ENCODE assay signal across 22 cellular contexts in genomic region chr20:1283522-1284210, GRCh38. TPM values are rescaled to one million over a fixed set of nuclear protein-coding genes. Genes with fewer than 3 reads are reported as not detected.
DNase-seq lines count a peak whose midpoint lies in the region; ATAC-seq and TF ChIP-seq lines count a peak whose summit lies in the region.
"Had no signal": no experiment of that assay in that cellular context is flagged by ENCODE, and none has a peak within 500 bp of the region (broad histone marks: within the 10 kb centered on the region; RNA-seq: fewer than 3 reads in every experiment).

No MANE protein-coding gene starts in this region.

- H2AK5ac ChIP-seq in mesenchymal stem cell (ENCODE audit: low read length, severe bottlenecking) = no peak overlapping the region

- CTCF ChIA-PET in HEK293T (lab: Yijun Ruan, JAX) = no interaction called here

- DNase-seq in NCI-H1436 (lab: John Stamatoyannopoulos, UW) (peak; percentile 55), NCI-H1436 treated with DMSO at 0.1 percent for 48 hours (lab: John Stamatoyannopoulos, UW) (no peak), COLO668 (lab: John Stamatoyannopoulos, UW; ENCODE audit: unreplicated experiment) (peak; percentile 22), NCI-H69 (lab: John Stamatoyannopoulos, UW) (peak; percentile 71), mesenchymal stem cell (peak; percentile 64), HEK293T (ENCODE audit: extremely low spot score) (no peak), UCSD-AML1 (lab: John Stamatoyannopoulos, UW; ENCODE audit: unreplicated experiment) (no peak)
- DNase-seq: 8988T; activated CD4-positive, alpha-beta T cell treated with anti-CD3 and anti-CD28 coated beads, Interleukin-2, amount 10 ng/mL, durations not matched to agents 7 days and 5 days; activated gamma-delta T cell; amniotic stem cell; NCI-H1105 treated with DMSO at 0.1 percent for 48 hours; NK-92 treated with Interleukin-12 subunit alpha and Interleukin-12 subunit beta, amount 100 ng/mL, for 24 hours; pancreas; SIG-M5; stimulated activated CD8-positive, alpha-beta memory T cell treated with anti-CD3 and anti-CD28 coated beads, Interleukin-4, amount 100 ng/mL, for 48 hours; upper lobe of left lung had no signal

- H2BK15ac ChIP-seq in mesenchymal stem cell (ENCODE audit: low read depth, poor library complexity, severe bottlenecking) = no peak overlapping the region

- no peak overlapping the region for H3K4me2 ChIP-seq in mesenchymal stem cell (ENCODE audit: low read length, poor library complexity, severe bottlenecking)

- H3K9ac ChIP-seq in mesenchymal stem cell (ENCODE audit: low read length) = no peak overlapping the region

- H3K27ac ChIP-seq in mesenchymal stem cell (ENCODE audit: low read length, poor library complexity, severe bottlenecking) = no peak overlapping the region
- H3K27ac ChIP-seq: pancreas, upper lobe of left lung had no signal

- POLR2A ChIA-PET in HEK293T (lab: Yijun Ruan, JAX) = no interaction called here

- peaks cover 30% of the 10 kb centered on the region for H3K79me1 ChIP-seq in mesenchymal stem cell (replicated peaks; ENCODE audit: low read length, poor library complexity, severe bottlenecking)

- H4K8ac ChIP-seq in mesenchymal stem cell (ENCODE audit: low read length) = no peak overlapping the region

- peaks cover 8 to 23% of the 10 kb centered on the region in 2 experiments for H3K36me3 ChIP-seq in mesenchymal stem cell (ENCODE audit: control insufficient read depth in 1 of 2, insufficient read depth in 2 of 2, low read depth in 1 of 2, low read length in 2 of 2)
- H3K36me3 ChIP-seq: pancreas, upper lobe of left lung had no signal

- no peak overlapping the region for H2BK5ac ChIP-seq in mesenchymal stem cell (ENCODE audit: low read depth, low read length, poor library complexity, severe bottlenecking)

- no peak overlapping the region for H2AFZ ChIP-seq in mesenchymal stem cell (ENCODE audit: low read depth, low read length)

- H3K23ac ChIP-seq in mesenchymal stem cell (ENCODE audit: low read length in 2 of 2) = no peak overlapping the region

- ATAC-seq in GM19328 (IDR thresholded peaks at IDR 0.05; ENCODE audit: unreplicated experiment) = no peak
- ATAC-seq: natural killer cell treated with Interleukin-12 subunit alpha and Interleukin-12 subunit beta and Interleukin-15 and Interleukin-18, amount 100 ng/mL, for 72 hours; Panc1; sciatic nerve had no signal

- no peak overlapping the region for H3K4ac ChIP-seq in mesenchymal stem cell (ENCODE audit: low read depth in 1 of 2, low read length in 2 of 2)

- H3K4me1 ChIP-seq in mesenchymal stem cell (ENCODE audit: control insufficient read depth, insufficient read depth, low read depth, low read length) = peaks cover 13% of the 10 kb centered on the region
- H3K4me1 ChIP-seq: Caco-2 had no signal

- H3K27me3 ChIP-seq in mesenchymal stem cell (ENCODE audit: control insufficient read depth in 1 of 2, insufficient read depth in 1 of 2, low read length in 2 of 2) = no peaks in the 10 kb centered on the region
- H3K27me3 ChIP-seq: pancreas, upper lobe of left lung had no signal

- no peak overlapping the region for H3K18ac ChIP-seq in mesenchymal stem cell (ENCODE audit: low read depth in 1 of 2, low read length in 2 of 2)

- H4K91ac ChIP-seq in mesenchymal stem cell (ENCODE audit: low read length) = no peak overlapping the region

- H2BK120ac ChIP-seq in mesenchymal stem cell (ENCODE audit: low read depth, low read length) = no peak overlapping the region

- WGBS in mesenchymal stem cell = 90% methylated on average over 9 of the region's 9 CpGs

- H3K4me3 ChIP-seq in mesenchymal stem cell (ENCODE audit: insufficient read depth in 1 of 2, low read depth in 1 of 2, low read length in 2 of 2) = no peak overlapping the region
- H3K4me3 ChIP-seq: pancreas, upper lobe of left lung had no signal

- H3K9me3 ChIP-seq in mesenchymal stem cell (ENCODE audit: control insufficient read depth, low read length) = no peaks in the 10 kb centered on the region
- H3K9me3 ChIP-seq: Caco-2, pancreas, upper lobe of left lung had no signal

- H3K14ac ChIP-seq in mesenchymal stem cell (ENCODE audit: low read length in 2 of 2) = no peak overlapping the region

- no peak overlapping the region for H2BK12ac ChIP-seq in mesenchymal stem cell (ENCODE audit: low read length in 2 of 2)

TF ChIP-seq in HEK293T, 16 proteins besides CTCF, POLR2A, EP300 and RAD21:
- TF ChIP-seq SP1 (IDR thresholded peaks at IDR 0.05) = no peak
- TF ChIP-seq ZNF384 (IDR thresholded peaks at IDR 0.05) = no peak

RNA-seq across cellular contexts. Expression of gene SNPH, which starts 17.6 kb away (rescaled TPM):
- polyA plus RNA-seq in mesenchymal stem cell (2013, experiment 1 of 2) = 10.0 TPM
- 9.5 TPM for polyA plus RNA-seq in mesenchymal stem cell (2013, experiment 2 of 2)

RNA-seq across cellular contexts. Expression of gene SDCBP2, which starts 45.3 kb away (rescaled TPM):
- polyA plus RNA-seq in mesenchymal stem cell (2013, experiment 1 of 2) = 1.6 TPM
- polyA plus RNA-seq in mesenchymal stem cell (2013, experiment 2 of 2) = 1.8 TPM

RNA-seq across cellular contexts. Expression of gene RAD21L1, which starts 57.8 kb away (rescaled TPM):
- 0.23 TPM for polyA plus RNA-seq in mesenchymal stem cell (2013, experiment 1 of 2)
- polyA plus RNA-seq in mesenchymal stem cell (2013, experiment 2 of 2) = 0.29 TPM
- polyA plus RNA-seq: pancreas had no signal

Comparison
In these comparisons a context has a peak if more than half of its experiments do, and no peak if none do; other contexts are left out.
1. DNase-seq: peak in NCI-H1436 (single experiment), COLO668 (single experiment), NCI-H69 (single experiment) and mesenchymal stem cell (single experiment); none in NCI-H1436 treated with DMSO at 0.1 percent for 48 hours (single experiment), HEK293T (single experiment) and UCSD-AML1 (single experiment).